Comparison of ENCODE assay signal across 8 cellular contexts in genomic region chr1:26887125-26887524, GRCh38. TPM values are rescaled to one million over a fixed set of nuclear protein-coding genes. Genes with fewer than 3 reads are reported as not detected.
DNase-seq lines count a peak whose midpoint lies in the region; ATAC-seq and TF ChIP-seq lines count a peak whose summit lies in the region.

No MANE protein-coding gene starts in this region.

- peaks cover 46 to 53% of the 10 kb centered on the region in 2 experiments for H3K36me3 ChIP-seq in SK-N-SH (replicated peaks in 1 of 2; ENCODE audit: control insufficient read depth in 1 of 2, insufficient read depth in 2 of 2, low read length in 1 of 2)

- no peak overlapping the region for H3K9ac ChIP-seq in SK-N-SH

- POLR2A ChIA-PET in SK-N-SH (lab: Yijun Ruan, JAX), result interaction anchor here (0.6 to 0.7 kb wide), 2 partner anchors 96 to 265 kb away, joined by 3 read pairs; no protein-coding TSS in a partner anchor

- peak; percentile 67 for TF ChIP-seq CTCF in SK-N-SH (IDR thresholded peaks at IDR 0.05)
- peak; percentile 64 for TF ChIP-seq CTCF in fibroblast of pulmonary artery (IDR thresholded peaks at IDR 0.05; ENCODE audit: low read length, missing control alignments)

- H3K27ac ChIP-seq in SK-N-SH (ENCODE audit: low read depth in 2 of 2, low read length in 1 of 2), result no peak overlapping the region; a peak in 1 of 4 replicates

- ATAC-seq in stimulated activated naive CD8-positive, alpha-beta T cell treated with anti-CD3 and anti-CD28 coated beads, Interleukin-15, Interleukin-2, amounts not matched to agents 100 U/mL and 50 U/mL, for 24 hours, result no peak
- no peak for ATAC-seq in GM18502 (IDR thresholded peaks at IDR 0.05; ENCODE audit: poor library complexity, unreplicated experiment)
- ATAC-seq in sciatic nerve, result no peak

- H3K9me2 ChIP-seq in SK-N-SH, result no peaks in the 10 kb centered on the region

- intact Hi-C loops in sciatic nerve (cut with DNase I), result no loop called here

- H3K79me2 ChIP-seq in SK-N-SH (ENCODE audit: insufficient read depth), result peaks cover 39% of the 10 kb centered on the region

- no peak overlapping the region for H3K4me3 ChIP-seq in SK-N-SH (ENCODE audit: low read depth in 2 of 2, low read length in 1 of 2)
- no peak overlapping the region for H3K4me3 ChIP-seq in fibroblast of pulmonary artery (replicated peaks; ENCODE audit: low read depth, low read length)

- no peaks in the 10 kb centered on the region for H3K9me3 Mint-ChIP-seq in stimulated activated naive CD8-positive, alpha-beta T cell treated with anti-CD3 and anti-CD28 coated beads, Interleukin-15, Interleukin-2, amounts not matched to agents 100 ng/mL and 50 ng/mL, for 24 hours

- no peaks in the 10 kb centered on the region for H3K27me3 ChIP-seq in SK-N-SH (ENCODE audit: insufficient read depth)

- no peak overlapping the region for H3K4me3 Mint-ChIP-seq in stimulated activated naive CD8-positive, alpha-beta T cell treated with anti-CD3 and anti-CD28 coated beads, Interleukin-15, Interleukin-2, amounts not matched to agents 100 ng/mL and 50 ng/mL, for 24 hours

- H3K4me1 Mint-ChIP-seq in stimulated activated naive CD8-positive, alpha-beta T cell treated with anti-CD3 and anti-CD28 coated beads, Interleukin-15, Interleukin-2, amounts not matched to agents 100 ng/mL and 50 ng/mL, for 24 hours (ENCODE audit: low read depth), result peaks cover 32% of the 10 kb centered on the region

- no peak for DNase-seq in stimulated activated naive CD8-positive, alpha-beta T cell treated with anti-CD3 and anti-CD28 coated beads, Interleukin-15, Interleukin-2, amounts not matched to agents 100 U/mL and 50 U/mL, for 24 hours
- DNase-seq in SK-N-SH (peak; percentile 41), fibroblast of pulmonary artery (ENCODE audit: low read depth) (peak; percentile 63), NCI-H1048 (lab: John Stamatoyannopoulos, UW) (no peak), sciatic nerve (ENCODE audit: low spot score) (no peak)
- DNase-seq in stimulated activated CD4-positive, alpha-beta T cell treated with anti-CD3 and anti-CD28 coated beads, Interleukin-12 subunit alpha, Interleukin-12 subunit beta, amount 100 ng/mL, for 4 hours, result no peak

- H3F3A ChIP-seq in SK-N-SH (replicated peaks; ENCODE audit: insufficient read depth), result peaks cover 13% of the 10 kb centered on the region

- H3K9me3 ChIP-seq in SK-N-SH, result no peaks in the 10 kb centered on the region

- H3K36me3 Mint-ChIP-seq in stimulated activated naive CD8-positive, alpha-beta T cell treated with anti-CD3 and anti-CD28 coated beads, Interleukin-15, Interleukin-2, amounts not matched to agents 100 ng/mL and 50 ng/mL, for 24 hours (ENCODE audit: low read depth), result peaks cover 61% of the 10 kb centered on the region

- H3K27me3 Mint-ChIP-seq in stimulated activated naive CD8-positive, alpha-beta T cell treated with anti-CD3 and anti-CD28 coated beads, Interleukin-15, Interleukin-2, amounts not matched to agents 100 ng/mL and 50 ng/mL, for 24 hours, result no peaks in the 10 kb centered on the region

- no peak for TF ChIP-seq RAD21 in SK-N-SH (IDR thresholded peaks at IDR 0.05; ENCODE audit: low read length)

- CTCF ChIA-PET in SK-N-SH (lab: Yijun Ruan, JAX), result interaction anchor here (0.8 to 2.1 kb wide), 8 partner anchors 13 to 68 kb away, joined by 3 to 15 read pairs (median 4); partner anchors contain the start of gene GPATCH3

- 91% methylated on average over 1 of the region's 1 CpG for WGBS in SK-N-SH (ENCODE audit: low lambda C conversion rate)

- no peak for TF ChIP-seq EP300 in SK-N-SH (IDR thresholded peaks at IDR 0.05; ENCODE audit: borderline replicate concordance in 1 of 2, low read depth in 1 of 2, low read length in 1 of 2)

- H3K4me2 ChIP-seq in SK-N-SH, result no peak overlapping the region

- peaks cover 0 to 16% of the 10 kb centered on the region in 2 experiments; a peak in 2 of 4 replicates for H3K4me1 ChIP-seq in SK-N-SH (ENCODE audit: control insufficient read depth in 1 of 2, insufficient read depth in 2 of 2, low read depth in 1 of 2, low read length in 1 of 2)

- H2AFZ ChIP-seq in SK-N-SH (ENCODE audit: low read depth), result no peak overlapping the region

- peak overlapping the region; percentile 49 for H3K27ac Mint-ChIP-seq in stimulated activated naive CD8-positive, alpha-beta T cell treated with anti-CD3 and anti-CD28 coated beads, Interleukin-15, Interleukin-2, amounts not matched to agents 100 ng/mL and 50 ng/mL, for 24 hours

- no peaks in the 10 kb centered on the region; the same call in 1 of the 2 replicates for H4K20me1 ChIP-seq in SK-N-SH (ENCODE audit: insufficient read depth)

TF ChIP-seq in SK-N-SH, 30 proteins besides CTCF, POLR2A, EP300 and RAD21:
- no peak for TF ChIP-seq USF1 (IDR thresholded peaks at IDR 0.05; ENCODE audit: borderline replicate concordance, low read depth)
- TF ChIP-seq FOSL2 (IDR thresholded peaks at IDR 0.05; ENCODE audit: borderline replicate concordance, low read depth), result no peak
- TF ChIP-seq NFIC (IDR thresholded peaks at IDR 0.05; ENCODE audit: borderline replicate concordance), result no peak
- no peak for TF ChIP-seq POLR2AphosphoS5 (IDR thresholded peaks at IDR 0.05; ENCODE audit: low read depth, low read length)
- no peak for TF ChIP-seq FOXJ3 (CRISPR knock-in tag; IDR thresholded peaks at IDR 0.05)
- no peak for TF ChIP-seq RXRA (IDR thresholded peaks at IDR 0.05; ENCODE audit: borderline replicate concordance, low read depth)
- TF ChIP-seq JUND (IDR thresholded peaks at IDR 0.05), result no peak
- TF ChIP-seq RFX5 (IDR thresholded peaks at IDR 0.05; ENCODE audit: low read length), result no peak
- TF ChIP-seq EZH2phosphoT487 (IDR thresholded peaks at IDR 0.05; ENCODE audit: borderline replicate concordance, low read depth), result no peak
- no peak for TF ChIP-seq PBX3 (IDR thresholded peaks at IDR 0.05)
- TF ChIP-seq REST (IDR thresholded peaks at IDR 0.05; ENCODE audit: low read depth, low read length), result no peak
- TF ChIP-seq GABPA (IDR thresholded peaks at IDR 0.05; ENCODE audit: low read depth), result no peak

RNA-seq across cellular contexts. Expression of gene GPN2, which starts 3.0 kb away (rescaled TPM):
- polyA plus RNA-seq in SK-N-SH (2012; rRNA removed), result 20.6 and 24.0 TPM in 2 replicates
- polyA plus RNA-seq in SK-N-SH (2012; cell fraction: cytosol; rRNA removed), result 12.4 and 12.8 TPM in 2 replicates
- 52.1 and 56.1 TPM in 2 replicates for polyA plus RNA-seq in SK-N-SH (2012; cell fraction: nucleus; rRNA removed)
- total RNA-seq in sciatic nerve, result 22.7 TPM

RNA-seq across cellular contexts. Expression of gene GPATCH3, which starts 13.1 kb away (rescaled TPM):
- polyA plus RNA-seq in SK-N-SH (2012; rRNA removed), result 9.1 and 11.1 TPM in 2 replicates
- polyA plus RNA-seq in SK-N-SH (2012; cell fraction: cytosol; rRNA removed), result 6.8 and 7.1 TPM in 2 replicates
- polyA plus RNA-seq in SK-N-SH (2012; cell fraction: nucleus; rRNA removed), result 19.0 and 21.5 TPM in 2 replicates
- 12.3 TPM for total RNA-seq in sciatic nerve

RNA-seq across cellular contexts. Expression of gene SFN, which starts 24.2 kb away (rescaled TPM):
- 0.18 and 0.23 TPM in 2 replicates for polyA plus RNA-seq in SK-N-SH (2012; rRNA removed)
- 0.03 and 0.06 TPM in 2 replicates for polyA plus RNA-seq in SK-N-SH (2012; cell fraction: cytosol; rRNA removed)
- 1.1 and 1.3 TPM in 2 replicates for polyA plus RNA-seq in SK-N-SH (2012; cell fraction: nucleus; rRNA removed)
- total RNA-seq in sciatic nerve, result 0.53 TPM

RNA-seq across cellular contexts. Expression of gene NR0B2, which starts 26.6 kb away (rescaled TPM):
- polyA plus RNA-seq in SK-N-SH (2012; rRNA removed), result not detected in 2 replicates
- 0.03 TPM in 1 of 2 replicates, not detected in the other for polyA plus RNA-seq in SK-N-SH (2012; cell fraction: cytosol; rRNA removed)
- polyA plus RNA-seq in SK-N-SH (2012; cell fraction: nucleus; rRNA removed), result 0.06 and 0.09 TPM in 2 replicates
- not detected for total RNA-seq in sciatic nerve

RNA-seq across cellular contexts. Expression of gene NUDC, which starts 34.4 kb away (rescaled TPM):
- 96.2 and 153 TPM in 2 replicates for polyA plus RNA-seq in SK-N-SH (2012; rRNA removed)
- 144 and 146 TPM in 2 replicates for polyA plus RNA-seq in SK-N-SH (2012; cell fraction: cytosol; rRNA removed)
- 71.1 and 79.5 TPM in 2 replicates for polyA plus RNA-seq in SK-N-SH (2012; cell fraction: nucleus; rRNA removed)
- 58.4 TPM for total RNA-seq in sciatic nerve

Comparison
In these comparisons a context has a peak if more than half of its experiments do, and no peak if none do; other contexts are left out.
1. DNase-seq: peak in SK-N-SH (single experiment) and fibroblast of pulmonary artery (single experiment); none in stimulated activated naive CD8-positive, alpha-beta T cell treated with anti-CD3 and anti-CD28 coated beads, Interleukin-15, Interleukin-2, amounts not matched to agents 100 U/mL and 50 U/mL, for 24 hours (single experiment), NCI-H1048 (single experiment), sciatic nerve (single experiment) and stimulated activated CD4-positive, alpha-beta T cell treated with anti-CD3 and anti-CD28 coated beads, Interleukin-12 subunit alpha, Interleukin-12 subunit beta, amount 100 ng/mL, for 4 hours (single experiment).